In genomic region chr10:102673961-102674511, GRCh38 we compare ENCODE assay signal across 8 cellular contexts. TPM values are rescaled to one million over a fixed set of nuclear protein-coding genes. Genes with fewer than 3 reads are reported as not detected.
DNase-seq lines count a peak whose midpoint lies in the region; ATAC-seq and TF ChIP-seq lines count a peak whose summit lies in the region.

No MANE protein-coding gene starts in this region.

- peak overlapping the region; percentile 76 for H4K5ac ChIP-seq in IMR-90 (ENCODE audit: low read depth, low read length)

- peak overlapping the region; percentile 88 for H2AFZ ChIP-seq in IMR-90 (replicated peaks; ENCODE audit: low read length, poor library complexity)

- H3K4me3 Mint-ChIP-seq in CD4-positive, CD25-positive, alpha-beta regulatory T cell: peak overlapping the region; percentile 82 to 90 (median 87)

- peak overlapping the region; percentile 93 for H3K14ac ChIP-seq in IMR-90 (replicated peaks; ENCODE audit: low read depth, low read length)

- peak overlapping the region; percentile 86 to 92 (median 88) for H3K27ac Mint-ChIP-seq in CD4-positive, CD25-positive, alpha-beta regulatory T cell

- TF ChIP-seq POLR2A in IMR-90 (IDR thresholded peaks at IDR 0.05; ENCODE audit: low read depth, low read length) (no peak), right lobe of liver (IDR thresholded peaks at IDR 0.05) (no peak)

- H2BK15ac ChIP-seq in IMR-90 (ENCODE audit: low read depth, low read length): peak overlapping the region; percentile 46; the same call in 1 of the 3 replicates

- DNase-seq in CD4-positive, CD25-positive, alpha-beta regulatory T cell: peak; percentile 64 to 89 (median 84)
- DNase-seq in IMR-90: peak; percentile 75
- peak; percentile 70 for DNase-seq in activated CD4-positive, alpha-beta T cell treated with anti-CD3 and anti-CD28 coated beads, Interleukin-2, amount 50 U/mL, for 1 hour
- peak; percentile 47 for DNase-seq in dermis blood vessel endothelial cell
- DNase-seq in right lobe of liver: peak in 2 of 3 donors; percentile 51 to 65
- peak; percentile 70 for DNase-seq in stimulated activated CD4-positive, alpha-beta T cell treated with anti-CD3 and anti-CD28 coated beads, Interleukin-1b, Interleukin-23, amount 100 ng/mL, for 48 hours

- no peaks in the 10 kb centered on the region for H3K27me3 Mint-ChIP-seq in CD4-positive, CD25-positive, alpha-beta regulatory T cell

- H3K9me3 Mint-ChIP-seq in CD4-positive, CD25-positive, alpha-beta regulatory T cell: no peaks in the 10 kb centered on the region

- no peak for TF ChIP-seq RAD21 in IMR-90 (IDR thresholded peaks at IDR 0.05; ENCODE audit: low read length)

- H3K56ac ChIP-seq in IMR-90 (ENCODE audit: extremely low read depth, insufficient read depth, low read length): peak overlapping the region; percentile 36; the same call in 1 of the 2 replicates

- no peaks in the 10 kb centered on the region for H3K27me3 ChIP-seq in CD4-positive, CD25-positive, alpha-beta regulatory T cell (ENCODE audit: control insufficient read depth, insufficient read depth, low read length)
- H3K27me3 ChIP-seq in IMR-90 (ENCODE audit: control insufficient read depth, insufficient read depth, low read length) (no peaks in the 10 kb centered on the region), right lobe of liver (no peaks in the 10 kb centered on the region)

- H4K20me1 ChIP-seq in IMR-90 (ENCODE audit: insufficient read depth, low read length): no peaks in the 10 kb centered on the region

- intact Hi-C loops in IMR-90 (cut with micrococcal nuclease) (no loop called here), right lobe of liver (cut with DNase I) (no loop called here)

- peak overlapping the region; percentile 85 for H3K9ac ChIP-seq in IMR-90 (ENCODE audit: low read depth, low read length)

- H4K8ac ChIP-seq in IMR-90 (ENCODE audit: low read depth in 2 of 2, low read length in 2 of 2): peak overlapping the region; percentile 78 to 93

- H3K4me1 ChIP-seq in CD4-positive, CD25-positive, alpha-beta regulatory T cell (ENCODE audit: control insufficient read depth, insufficient read depth, low read length, poor library complexity, severe bottlenecking): peaks cover 44% of the 10 kb centered on the region
- peaks cover 55% of the 10 kb centered on the region for H3K4me1 ChIP-seq in IMR-90 (ENCODE audit: control insufficient read depth, insufficient read depth, low read length)
- H3K4me1 ChIP-seq in right lobe of liver: peaks cover 0 to 20% (median 0%) of the 10 kb centered on the region in 4 donors

- peaks cover 9 to 48% of the 10 kb centered on the region in 2 experiments; a peak in 3 of 4 replicates for H3K79me1 ChIP-seq in IMR-90 (ENCODE audit: low read depth in 1 of 2, low read length in 2 of 2)

- H4K91ac ChIP-seq in IMR-90 (ENCODE audit: insufficient read depth, low read depth, low read length): peak overlapping the region; percentile 97

- H3K4ac ChIP-seq in IMR-90 (ENCODE audit: low read depth, low read length): peak overlapping the region; percentile 96

- H2AK9ac ChIP-seq in IMR-90 (replicated peaks; ENCODE audit: low read depth, low read length, poor library complexity): peak overlapping the region; percentile 62

- peak overlapping the region; percentile 88; the same call in 1 of the 2 replicates for H2AK5ac ChIP-seq in IMR-90 (ENCODE audit: low read depth, low read length)

- no peak for TF ChIP-seq CTCF in IMR-90 (conservative IDR thresholded peaks at IDR 0.05; ENCODE audit: low read depth, low read length)
- no peak for TF ChIP-seq CTCF in right lobe of liver (IDR thresholded peaks at IDR 0.05)

- H3K4me2 ChIP-seq in IMR-90 (ENCODE audit: low read depth, low read length): peak overlapping the region; percentile 81

- dilution Hi-C loops in IMR-90 (cut with HindIII; ENCODE audit: low sequenced_read_pairs, unreplicated experiment): no loop called here

- H2BK20ac ChIP-seq in IMR-90 (ENCODE audit: low read depth, low read length): peak overlapping the region; percentile 93

- 5% methylated on average over 4 of the region's 18 CpGs; no CpG with 5 or more reads in 1 of the 2 experiments for WGBS in IMR-90 (ENCODE audit: extremely low coverage in 2 of 2, insufficient read length in 1 of 2), 2 experiments
- 40% methylated on average over 14 of the region's 18 CpGs for WGBS in right lobe of liver (ENCODE audit: insufficient coverage, low coverage, low lambda C conversion rate, missing lambda C conversion rate)

- POLR2A ChIA-PET in IMR-90 (lab: Charles Lee; ENCODE audit: unreplicated experiment): no interaction called here

- H2BK5ac ChIP-seq in IMR-90 (ENCODE audit: low read depth, low read length, poor library complexity, severe bottlenecking): peak overlapping the region; percentile 97

- H3K18ac ChIP-seq in IMR-90 (ENCODE audit: low read depth, low read length): peak overlapping the region; percentile 83

- no TSS peak for BruUV-seq in IMR-90 (replicated peaks; lab: Mats Ljungman, UMichigan)

- ATAC-seq in CD4-positive, CD25-positive, alpha-beta regulatory T cell (ENCODE audit: low read depth in 2 of 2): peak; percentile 91 to 95
- ATAC-seq in IMR-90 (ENCODE audit: low read depth) (peak; percentile 15), right lobe of liver (peak; percentile 39 to 58 (median 42)), HG02678 (IDR thresholded peaks at IDR 0.05; ENCODE audit: unreplicated experiment) (no peak), GM21528 (IDR thresholded peaks at IDR 0.05; ENCODE audit: low FRiP score, unreplicated experiment) (no peak)

- H3K27ac ChIP-seq in CD4-positive, CD25-positive, alpha-beta regulatory T cell (ENCODE audit: insufficient read depth, low read length, poor library complexity, severe bottlenecking): peak overlapping the region; percentile 78
- H3K27ac ChIP-seq in IMR-90 (ENCODE audit: insufficient read depth, low read length) (peak overlapping the region; percentile 89), right lobe of liver (peak overlapping the region; percentile 26 to 53 (median 47))

- peak overlapping the region; percentile 97 for H2BK120ac ChIP-seq in IMR-90 (ENCODE audit: low read depth, low read length)

- peak overlapping the region; percentile 29 for H3K23ac ChIP-seq in IMR-90 (ENCODE audit: low read depth, low read length)

- H3K36me3 ChIP-seq in CD4-positive, CD25-positive, alpha-beta regulatory T cell (ENCODE audit: control insufficient read depth, insufficient read depth, low read length): no peaks in the 10 kb centered on the region
- H3K36me3 ChIP-seq in IMR-90 (ENCODE audit: control insufficient read depth, insufficient read depth, low read length): no peaks in the 10 kb centered on the region
- H3K36me3 ChIP-seq in right lobe of liver: no peaks in the 10 kb centered on the region

- in situ Hi-C loops in IMR-90 (cut with MboI; ENCODE audit: low sequenced_read_pairs): no loop called here

- H3K4me1 Mint-ChIP-seq in CD4-positive, CD25-positive, alpha-beta regulatory T cell: peaks cover 8 to 49% (median 22%) of the 10 kb centered on the region in 4 donors

- H3K4me3 ChIP-seq in CD4-positive, CD25-positive, alpha-beta regulatory T cell (ENCODE audit: low read depth, low read length): peak overlapping the region; percentile 75
- H3K4me3 ChIP-seq in IMR-90 (ENCODE audit: insufficient read depth, low read depth, low read length) (peak overlapping the region; percentile 16), right lobe of liver (peak overlapping the region in 2 of 3 donors; percentile 1 to 19)

- H3K9me1 ChIP-seq in IMR-90 (ENCODE audit: insufficient read depth, low read length): peaks cover 22% of the 10 kb centered on the region

- H3K36me3 Mint-ChIP-seq in CD4-positive, CD25-positive, alpha-beta regulatory T cell: no peaks in the 10 kb centered on the region

- no peaks in the 10 kb centered on the region for H3K9me3 ChIP-seq in CD4-positive, CD25-positive, alpha-beta regulatory T cell (ENCODE audit: control insufficient read depth in 2 of 2, low read length in 2 of 2)
- H3K9me3 ChIP-seq in IMR-90 (ENCODE audit: control insufficient read depth, insufficient read depth, low read length) (no peaks in the 10 kb centered on the region), right lobe of liver (no peaks in the 10 kb centered on the region)

- CTCF ChIA-PET in IMR-90 (lab: Yijun Ruan, JAX): no interaction called here

TF ChIP-seq in IMR-90, 13 proteins besides CTCF, POLR2A, EP300 and RAD21:
- peak; percentile 16; the same call in 1 of the 2 replicates for TF ChIP-seq MAZ (IDR thresholded peaks at IDR 0.05; ENCODE audit: borderline replicate concordance, low read depth, low read length)
- TF ChIP-seq FOS (IDR thresholded peaks at IDR 0.05; ENCODE audit: low read depth, low read length): no peak
- TF ChIP-seq RFX5 (IDR thresholded peaks at IDR 0.05; ENCODE audit: low read depth, low read length): peak; percentile 83
TF ChIP-seq in IMR-90: peak in this region for 2.

RNA-seq across cellular contexts. Expression of gene TRIM8, which starts 29.8 kb away (rescaled TPM):
- 73.4 TPM for total RNA-seq in CD4-positive, CD25-positive, alpha-beta regulatory T cell
- polyA plus RNA-seq in CD4-positive, CD25-positive, alpha-beta regulatory T cell: 10 to 100 TPM; 30.2 to 38.3 (median 36.4) TPM
- 25.5 and 30.0 TPM in 2 replicates for total RNA-seq in IMR-90 (2012; rRNA removed)
- 124 and 126 TPM in 2 replicates for polyA plus RNA-seq in IMR-90 (2012; rRNA removed)
- 102 and 174 TPM in 2 replicates for polyA plus RNA-seq in IMR-90 (2012; cell fraction: cytosol; rRNA removed)
- polyA plus RNA-seq in IMR-90 (2012; cell fraction: nucleus; rRNA removed; ENCODE audit: low replicate concordance): 82.9 and 135 TPM in 2 replicates
- total RNA-seq in dermis blood vessel endothelial cell: 65.7 and 124 TPM in 2 replicates
- 10 to 100 TPM; 34.7 to 99.8 (median 41.2) TPM for total RNA-seq in right lobe of liver

RNA-seq across cellular contexts. Expression of gene ARL3, which starts 40.2 kb away (rescaled TPM):
- 2.0 TPM for total RNA-seq in CD4-positive, CD25-positive, alpha-beta regulatory T cell
- 1 to 10 TPM; 2.3 to 3.3 (median 3.0) TPM for polyA plus RNA-seq in CD4-positive, CD25-positive, alpha-beta regulatory T cell
- total RNA-seq in IMR-90 (2012; rRNA removed) (5.0 and 11.7 TPM in 2 replicates), dermis blood vessel endothelial cell (3.6 and 4.6 TPM in 2 replicates), right lobe of liver (1 to 10 TPM; 1.1 to 3.3 (median 2.3) TPM)
- 12.9 and 14.3 TPM in 2 replicates for polyA plus RNA-seq in IMR-90 (2012; rRNA removed)
- polyA plus RNA-seq in IMR-90 (2012; cell fraction: cytosol; rRNA removed): 3.5 and 7.4 TPM in 2 replicates
- 1.1 and 4.1 TPM in 2 replicates for polyA plus RNA-seq in IMR-90 (2012; cell fraction: nucleus; rRNA removed; ENCODE audit: low replicate concordance)

RNA-seq across cellular contexts. Expression of gene SFXN2, which starts 40.4 kb away (rescaled TPM):
- 9.9 TPM for total RNA-seq in CD4-positive, CD25-positive, alpha-beta regulatory T cell
- polyA plus RNA-seq in CD4-positive, CD25-positive, alpha-beta regulatory T cell: 10 to 100 TPM in 2 of 4 donors, 1 to 10 TPM in 2; 4.9 to 11.5 (median 8.9) TPM
- 4.2 and 11.7 TPM in 2 replicates for total RNA-seq in IMR-90 (2012; rRNA removed)
- polyA plus RNA-seq in IMR-90 (2012; rRNA removed): 6.9 TPM in 2 replicates
- 4.3 and 7.5 TPM in 2 replicates for polyA plus RNA-seq in IMR-90 (2012; cell fraction: cytosol; rRNA removed)
- 11.8 and 18.9 TPM in 2 replicates for polyA plus RNA-seq in IMR-90 (2012; cell fraction: nucleus; rRNA removed; ENCODE audit: low replicate concordance)
- total RNA-seq in dermis blood vessel endothelial cell: 7.1 and 13.7 TPM in 2 replicates
- total RNA-seq in right lobe of liver: 10 to 100 TPM in 4 of 6 experiments, 1 to 10 TPM in 2; 7.1 to 29.7 (median 16.5) TPM

Comparison
In these comparisons a context has a peak if more than half of its experiments do, and no peak if none do; other contexts are left out.
1. ATAC-seq: peak in CD4-positive, CD25-positive, alpha-beta regulatory T cell (2 of 2), IMR-90 (single experiment) and right lobe of liver (4 of 4); none in HG02678 (single experiment) and GM21528 (single experiment).
2. H3K4me3 ChIP-seq: peak in every context shown above with its lines; median percentile 75 in CD4-positive, CD25-positive, alpha-beta regulatory T cell; 16 in IMR-90; 10 in right lobe of liver.
3. Peak in every context shown above with its lines, with median percentiles within 50 percentile points of each other: DNase-seq and H3K27ac ChIP-seq.